22 cellular contexts compared by ENCODE assay signal in the genomic region with DNA sequence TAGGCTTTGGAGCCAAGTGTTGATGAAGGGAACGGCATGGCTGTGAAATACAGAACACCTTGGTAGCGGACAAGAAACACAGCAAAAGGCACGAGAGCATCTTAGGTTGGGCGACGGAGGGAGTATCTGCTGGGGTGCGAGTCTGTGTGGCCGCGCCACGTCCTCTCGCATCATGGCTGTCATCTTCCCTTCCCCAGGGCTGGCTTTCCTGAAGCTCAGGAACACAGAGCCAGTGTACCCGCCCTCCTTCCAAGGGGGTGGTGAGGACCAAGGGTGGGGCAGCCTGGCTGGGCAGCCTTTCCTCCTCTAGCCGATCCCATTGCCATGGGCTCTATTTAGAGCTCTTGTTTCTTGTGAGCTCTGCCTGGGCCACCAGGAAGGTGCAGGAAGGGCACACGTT.
A peak's percentile ranks its signal among the peaks of the same experiment; 100 is the strongest.
DNase-seq lines count a peak whose midpoint lies in the region; ATAC-seq, FAIRE-seq and TF ChIP-seq lines count a peak whose summit lies in the region.
"Had no signal": no experiment of that assay in that cellular context is flagged by ENCODE, and none has a peak within 500 bp of the region (broad histone marks: within the 10 kb centered on the region; RNA-seq: fewer than 3 reads in every experiment).

No MANE protein-coding gene starts in this region.

- intact Hi-C loops in cardiac septum (cut with DNase I) (no loop called here), Right ventricle myocardium superior (cut with DNase I) (no loop called here)

- no peaks in the 10 kb centered on the region; the same call in 1 of the 2 replicates for H3K27me3 ChIP-seq in MM.1S (replicated peaks; ENCODE audit: insufficient read depth, low read length)

- no peak overlapping the region for H2AFZ ChIP-seq in MM.1S (ENCODE audit: low read length)
- H2AFZ ChIP-seq: GM23248 had no signal

- DNase-seq in cardiac septum (ENCODE audit: low spot score), result peak; percentile 33
- no peak for DNase-seq in Right ventricle myocardium superior
- DNase-seq in nephron progenitor cell, result no peak
- DNase-seq in MM.1S, result no peak
- DNase-seq in frontal cortex (ENCODE audit: low spot score in 2 of 2), result no peak
- no peak for DNase-seq in kidney tubule cell (ENCODE audit: low spot score)
- DNase-seq: AML-193; C1 segment of cervical spinal cord; Calu3; CD8-positive, alpha-beta memory T cell; DMS153; GM23248; HCEC 1CT; IMR-90; NCI-H1105 treated with DMSO at 0.1 percent for 48 hours; NCI-H2029 treated with DMSO at 0.1 percent for 48 hours; NCI-H446; NCI-H526 had no signal

- H3K9me2 ChIP-seq in MM.1S (replicated peaks; ENCODE audit: insufficient read depth, low read length), result no peaks in the 10 kb centered on the region

- FAIRE-seq in frontal cortex (lab: Jason Lieb, UNC), result no peak
- FAIRE-seq: GM12892 had no signal

- H3K4me3 Mint-ChIP-seq in nephron progenitor cell, result peak overlapping the region; percentile 15
- H3K4me3 Mint-ChIP-seq: CD8-positive, alpha-beta memory T cell had no signal

- no peak for TF ChIP-seq CTCF in nephron progenitor cell (IDR thresholded peaks at IDR 0.05)
- TF ChIP-seq CTCF in MM.1S (IDR thresholded peaks at IDR 0.05; ENCODE audit: low read length), result no peak

- no peaks in the 10 kb centered on the region for H3K36me3 ChIP-seq in MM.1S (replicated peaks; ENCODE audit: insufficient read depth, low read length)

- H3K36me3 Mint-ChIP-seq in nephron progenitor cell (ENCODE audit: low read depth), result peaks cover 12% of the 10 kb centered on the region
- H3K36me3 Mint-ChIP-seq: CD8-positive, alpha-beta memory T cell had no signal

- H4K20me1 ChIP-seq in MM.1S (ENCODE audit: insufficient read depth, low read length), result no peaks in the 10 kb centered on the region

- no peak overlapping the region for H3K9ac ChIP-seq in MM.1S (ENCODE audit: low read length)
- H3K9ac ChIP-seq: GM23248, KMS-11 had no signal

- peaks cover 92% of the 10 kb centered on the region for H3K4me1 Mint-ChIP-seq in nephron progenitor cell

- H3K4me3 ChIP-seq in MM.1S (ENCODE audit: low read length), result no peak overlapping the region
- H3K4me3 ChIP-seq: GM23248 had no signal

- H3K79me2 ChIP-seq in MM.1S (ENCODE audit: low read length), result no peaks in the 10 kb centered on the region

- no peak overlapping the region for H3K4me2 ChIP-seq in MM.1S (ENCODE audit: low read depth, low read length)
- H3K4me2 ChIP-seq: KMS-11 had no signal

- peaks cover 7% of the 10 kb centered on the region for H3K27me3 Mint-ChIP-seq in nephron progenitor cell (ENCODE audit: low read depth, poor library complexity)

- no peaks in the 10 kb centered on the region for H3F3A ChIP-seq in MM.1S (ENCODE audit: insufficient read depth, low read length)

- H3K9me3 Mint-ChIP-seq in nephron progenitor cell, result no peaks in the 10 kb centered on the region
- H3K9me3 Mint-ChIP-seq: CD8-positive, alpha-beta memory T cell had no signal

- H3K27ac Mint-ChIP-seq in nephron progenitor cell, result peak overlapping the region; percentile 86
- H3K27ac Mint-ChIP-seq: CD8-positive, alpha-beta memory T cell had no signal

- H3K27ac ChIP-seq in temporal lobe (ENCODE audit: low read depth, low read length) (peak overlapping the region; percentile 82), MM.1S (ENCODE audit: low read length) (no peak overlapping the region)
- H3K27ac ChIP-seq: GM23248, KMS-11 had no signal

- no peaks in the 10 kb centered on the region for H3K4me1 ChIP-seq in MM.1S (ENCODE audit: low read length)

- no peaks in the 10 kb centered on the region for H3K9me3 ChIP-seq in MM.1S (replicated peaks; ENCODE audit: insufficient read depth, low read length)

- ATAC-seq in Right ventricle myocardium superior (ENCODE audit: poor library complexity), result no peak
- ATAC-seq: Right ventricle myocardium inferior had no signal
